29 cellular contexts compared by ENCODE assay signal in the genomic region with DNA sequence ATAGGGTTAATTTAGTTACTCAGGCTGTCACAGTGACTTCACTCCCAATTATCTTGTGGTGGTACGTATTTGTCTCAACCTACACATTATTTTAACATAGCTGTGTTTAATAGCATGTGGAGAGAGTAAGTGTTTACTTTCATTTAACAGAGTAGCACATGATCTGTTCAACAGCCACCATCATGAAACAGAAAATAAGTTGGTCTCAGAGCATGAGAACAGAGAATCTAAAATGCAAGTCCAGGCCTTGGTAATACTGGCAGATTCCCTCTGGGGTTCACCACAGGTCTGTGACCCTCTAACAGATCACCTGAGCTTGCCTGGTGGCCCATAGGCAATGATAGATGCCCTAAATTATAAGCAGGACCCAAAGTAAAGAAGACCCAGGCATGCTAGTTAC.
DNase-seq lines count a peak whose midpoint lies in the region; ATAC-seq, FAIRE-seq and TF ChIP-seq lines count a peak whose summit lies in the region.
"Had no signal": no experiment of that assay in that cellular context is flagged by ENCODE, and none has a peak within 500 bp of the region (broad histone marks: within the 10 kb centered on the region; RNA-seq: fewer than 3 reads in every experiment).

No MANE protein-coding gene starts in this region.

- 75% methylated on average over 1 of the region's 1 CpG for WGBS in mammary epithelial cell (ENCODE audit: low coverage, missing lambda C conversion rate)

- H3K79me2 ChIP-seq in mammary epithelial cell (ENCODE audit: insufficient read depth, low read length) (no peaks in the 10 kb centered on the region), osteoblast (ENCODE audit: insufficient read depth, low read length) (no peaks in the 10 kb centered on the region)

- intact Hi-C loops in mammary epithelial cell (cut with micrococcal nuclease) (no loop called here), gastrocnemius medialis (cut with DNase I; ENCODE audit: low total_unique reads) (no loop called here)

- dilution Hi-C loops in mammary epithelial cell (cut with HindIII; ENCODE audit: low sequenced_read_pairs) = no loop called here

- H2AFZ ChIP-seq in mammary epithelial cell (ENCODE audit: low read depth, low read length) (no peak overlapping the region), osteoblast (ENCODE audit: low read length) (no peak overlapping the region)

- TF ChIP-seq CTCF in mammary epithelial cell (conservative IDR thresholded peaks at IDR 0.05 in 1 of 2, IDR thresholded peaks at IDR 0.05 in 1 of 2; ENCODE audit: extremely low read depth in 1 of 2, insufficient read depth in 1 of 2, low read depth in 1 of 2, low read length in 2 of 2) (no peak), gastrocnemius medialis (IDR thresholded peaks at IDR 0.05 in 4 of 5, conservative IDR thresholded peaks at IDR 0.05 in 1 of 5) (no peak), osteoblast (IDR thresholded peaks at IDR 0.05; ENCODE audit: extremely low read depth, low read depth, low read length) (no peak)

- H4K20me1 ChIP-seq in mammary epithelial cell (ENCODE audit: insufficient read depth, low read length) = no peaks in the 10 kb centered on the region
- no peaks in the 10 kb centered on the region for H4K20me1 ChIP-seq in osteoblast (ENCODE audit: insufficient read depth, low read length)

- CTCF ChIA-PET in mammary epithelial cell (lab: Charles Lee; ENCODE audit: low non-redundant PET) = no interaction called here

- no peak overlapping the region for H3K4me3 ChIP-seq in mammary epithelial cell (replicated peaks in 1 of 3; ENCODE audit: insufficient read depth in 1 of 3, low read depth in 2 of 3, low read length in 3 of 3)
- H3K4me3 ChIP-seq in gastrocnemius medialis = no peak overlapping the region
- H3K4me3 ChIP-seq in osteoblast (ENCODE audit: insufficient read depth, low read length) = no peak overlapping the region
- H3K4me3 ChIP-seq: left lung had no signal

- no peaks in the 10 kb centered on the region for H3K27me3 ChIP-seq in mammary epithelial cell (ENCODE audit: insufficient read depth, low read length)
- no peaks in the 10 kb centered on the region for H3K27me3 ChIP-seq in gastrocnemius medialis
- no peaks in the 10 kb centered on the region for H3K27me3 ChIP-seq in osteoblast (ENCODE audit: insufficient read depth, low read length)
- H3K27me3 ChIP-seq: BE2C, brain microvascular endothelial cell, left lung had no signal

- H3K27ac ChIP-seq in mammary epithelial cell (ENCODE audit: insufficient read depth, low read depth, low read length) (no peak overlapping the region), gastrocnemius medialis (no peak overlapping the region), osteoblast (ENCODE audit: low read depth, low read length) (no peak overlapping the region)
- H3K27ac ChIP-seq: brain microvascular endothelial cell, left lung had no signal

- BruUV-seq in mammary epithelial cell (replicated peaks; lab: Mats Ljungman, UMichigan) = no TSS peak

- in situ Hi-C loops in mammary epithelial cell (cut with MboI; ENCODE audit: low sequenced_read_pairs in 2 of 2) = no loop called here
- in situ Hi-C loops in gastrocnemius medialis (cut with MboI; ENCODE audit: low sequenced_read_pairs in 4 of 4) = no loop called here

- FAIRE-seq in GM12891 (lab: Jason Lieb, UNC) = peak; percentile 58
- FAIRE-seq: endothelial cell of umbilical vein, RCC 7860 had no signal

- no peaks in the 10 kb centered on the region for H3K4me1 ChIP-seq in mammary epithelial cell (ENCODE audit: insufficient read depth, low read length)
- H3K4me1 ChIP-seq in gastrocnemius medialis = no peaks in the 10 kb centered on the region
- H3K4me1 ChIP-seq in osteoblast (ENCODE audit: insufficient read depth, low read length) = no peaks in the 10 kb centered on the region
- H3K4me1 ChIP-seq: BE2C, left lung had no signal

- ATAC-seq in GM19324 (IDR thresholded peaks at IDR 0.05; ENCODE audit: low FRiP score, unreplicated experiment) (peak; percentile 88), HG02938 (IDR thresholded peaks at IDR 0.05; ENCODE audit: unreplicated experiment) (peak; percentile 74), gastrocnemius medialis (no peak)
- ATAC-seq: activated CD8-positive, alpha-beta memory T cell treated with anti-CD3 and anti-CD28 coated beads, Interleukin-2, amount 10 ng/mL, durations not matched to agents 7 days and 5 days; activated T-cell treated with anti-CD3 and anti-CD28 coated beads, Interleukin-2, amount 50 U/mL, for 72 hours; HCT116; left lung; sciatic nerve; stimulated activated effector memory CD8-positive, alpha-beta T cell treated with anti-CD3 and anti-CD28 coated beads, Interleukin-12 subunit alpha, Interleukin-12 subunit beta, amount 100 ng/mL, for 72 hours; WTC11 had no signal

- TF ChIP-seq POLR2A in GM12891 (IDR thresholded peaks at IDR 0.05; ENCODE audit: low read depth, low read length) (no peak), gastrocnemius medialis (IDR thresholded peaks at IDR 0.05) (no peak)

- H3K4me2 ChIP-seq in mammary epithelial cell (ENCODE audit: insufficient read depth, low read depth, low read length) = no peak overlapping the region
- no peak overlapping the region for H3K4me2 ChIP-seq in osteoblast (ENCODE audit: insufficient read depth, low read length)

- no peaks in the 10 kb centered on the region for H3K36me3 ChIP-seq in mammary epithelial cell (ENCODE audit: insufficient read depth, low read length)
- H3K36me3 ChIP-seq in gastrocnemius medialis = no peaks in the 10 kb centered on the region
- no peaks in the 10 kb centered on the region for H3K36me3 ChIP-seq in osteoblast (ENCODE audit: insufficient read depth, low read length)
- H3K36me3 ChIP-seq: BE2C, brain microvascular endothelial cell, left lung had no signal

- DNase-seq in GM12891 (ENCODE audit: insufficient read length, low spot score) (no peak), NCI-H345 (lab: John Stamatoyannopoulos, UW) (peak; percentile 67), mammary epithelial cell (no peak), RPMI8226 (no peak), gastrocnemius medialis (no peak), osteoblast (ENCODE audit: insufficient read length, low spot score, missing footprints) (no peak)
- DNase-seq: activated CD4-positive, alpha-beta T cell treated with anti-CD3 and anti-CD28 coated beads, Interleukin-2, amount 50 U/mL, for 1 hour; activated CD8-positive, alpha-beta memory T cell treated with anti-CD3 and anti-CD28 coated beads, Interleukin-2, amount 10 ng/mL, durations not matched to agents 7 days and 5 days; activated naive CD4-positive, alpha-beta T cell treated with anti-CD3 and anti-CD28 coated beads for 36 hours; activated T-cell treated with anti-CD3 and anti-CD28 coated beads, Interleukin-2, amount 50 U/mL, for 72 hours; BE2C; brain microvascular endothelial cell; CD8-positive, alpha-beta memory T cell; DMS 273 treated with DMSO at 0.1 percent for 48 hours; left lung; NCI-H1092 treated with DMSO at 0.1 percent for 48 hours; NCI-H2107; stimulated activated CD4-positive, alpha-beta T cell treated with anti-CD3 and anti-CD28 coated beads, Interleukin-4, amount 100 ng/mL, for 24 hours; SW 1271; T-helper 9 cell; trophoblast cell had no signal

- H3K9me3 ChIP-seq in mammary epithelial cell (replicated peaks; ENCODE audit: insufficient read depth, low read length) (no peaks in the 10 kb centered on the region), gastrocnemius medialis (no peaks in the 10 kb centered on the region), osteoblast (ENCODE audit: low read depth, low read length) (no peaks in the 10 kb centered on the region)
- H3K9me3 ChIP-seq: BE2C had no signal

- H3K9ac ChIP-seq in mammary epithelial cell (ENCODE audit: insufficient read depth, low read length) = no peak overlapping the region

TF ChIP-seq in GM12891, 5 proteins besides CTCF, POLR2A, EP300 and RAD21:
- TF ChIP-seq TAF1 (IDR thresholded peaks at IDR 0.05; ENCODE audit: low read depth, low read length) (no peak), PAX5 (IDR thresholded peaks at IDR 0.05; ENCODE audit: insufficient read depth, low read length, severe bottlenecking) (no peak), SPI1 (IDR thresholded peaks at IDR 0.05; ENCODE audit: low read depth, low read length) (no peak), POU2F2 (IDR thresholded peaks at IDR 0.05; ENCODE audit: low read depth, low read length) (no peak), POLR2AphosphoS5 (IDR thresholded peaks at IDR 0.05; ENCODE audit: low read depth, low read length) (no peak)

Comparison
In these comparisons a context has a peak if more than half of its experiments do, and no peak if none do; other contexts are left out.
1. ATAC-seq: peak in GM19324 (single experiment) and HG02938 (single experiment); none in gastrocnemius medialis (0 of 2).